ENCODE assay signal across 16 cellular contexts in genomic region chr13:106426909-106427308, GRCh38.
DNase-seq lines count a peak whose midpoint lies in the region; ATAC-seq and TF ChIP-seq lines count a peak whose summit lies in the region.
"Had no signal": no experiment of that assay in that cellular context is flagged by ENCODE, and none has a peak within 500 bp of the region (broad histone marks: within the 10 kb centered on the region; RNA-seq: fewer than 3 reads in every experiment).

No MANE protein-coding gene starts in this region.

- H4K8ac ChIP-seq in trophoblast cell (ENCODE audit: low read depth, low read length): no peak overlapping the region

- WGBS in trophoblast cell (ENCODE audit: extremely low coverage, insufficient coverage, insufficient read length): no CpG with 5 or more reads among the region's 4 CpGs
- 70% methylated on average over 4 of the region's 4 CpGs for whole genome bisulfite sequencing in right lobe of liver (ENCODE audit: insufficient coverage, low coverage, low lambda C conversion rate, missing lambda C conversion rate)
- 95 to 97% methylated on average over 4 of the region's 4 CpGs for WGBS in tibial nerve, 2 donors

- DNase-seq in COR-L47 (lab: John Stamatoyannopoulos, UW) (peak; percentile 51), NCI-H128 (lab: John Stamatoyannopoulos, UW; ENCODE audit: unreplicated experiment) (peak; percentile 52), NCI-H69 (lab: John Stamatoyannopoulos, UW) (peak; percentile 77), trophoblast cell (no peak), right lobe of liver (no peak), tibial nerve (ENCODE audit: low spot score in 2 of 2) (no peak)
- DNase-seq: ACHN; Calu3; CD4-positive, CD25-positive, alpha-beta regulatory T cell; DMS79; H9 had no signal

- H3K9ac ChIP-seq in trophoblast cell (ENCODE audit: low read length): no peak overlapping the region
- H3K9ac ChIP-seq: BLaER1 treated with 17β-estradiol and CSF1 and Interleukin-3, amounts not matched to agents 10 nM and 100 nM had no signal

- no peak overlapping the region for H2AK5ac ChIP-seq in trophoblast cell (ENCODE audit: low read length)

- intact Hi-C loops in right lobe of liver (cut with DNase I): no loop called here

- H2BK120ac ChIP-seq in trophoblast cell (ENCODE audit: insufficient read depth, low read length, poor library complexity): peak overlapping the region; percentile 10

- H3K4me1 ChIP-seq in trophoblast cell (ENCODE audit: control insufficient read depth in 1 of 2, insufficient read depth in 2 of 2, low read length in 2 of 2) (peaks cover 8 to 14% of the 10 kb centered on the region in 2 experiments), right lobe of liver (no peaks in the 10 kb centered on the region), tibial nerve (no peaks in the 10 kb centered on the region)
- H3K4me1 ChIP-seq: BLaER1 treated with 17β-estradiol and CSF1 and Interleukin-3, amounts not matched to agents 10 nM and 100 nM had no signal

- H3K36me3 ChIP-seq in trophoblast cell (ENCODE audit: control insufficient read depth in 1 of 2, insufficient read depth in 2 of 2, low read length in 2 of 2) (no peaks in the 10 kb centered on the region), right lobe of liver (no peaks in the 10 kb centered on the region), tibial nerve (no peaks in the 10 kb centered on the region)
- H3K36me3 ChIP-seq: BLaER1 treated with 17β-estradiol and CSF1 and Interleukin-3, amounts not matched to agents 10 nM and 100 nM had no signal

- no peak overlapping the region for H3K4me3 ChIP-seq in trophoblast cell (ENCODE audit: low read depth, low read length)
- no peak overlapping the region for H3K4me3 ChIP-seq in right lobe of liver
- no peak overlapping the region for H3K4me3 ChIP-seq in tibial nerve
- H3K4me3 ChIP-seq: BLaER1 treated with 17β-estradiol and CSF1 and Interleukin-3, amounts not matched to agents 10 nM and 100 nM; GM12878; GM23338 had no signal

- TF ChIP-seq POLR2A in right lobe of liver (IDR thresholded peaks at IDR 0.05) (no peak), tibial nerve (IDR thresholded peaks at IDR 0.05) (no peak)

- ATAC-seq in right lobe of liver: no peak
- no peak for ATAC-seq in HG03442 (IDR thresholded peaks at IDR 0.05; ENCODE audit: unreplicated experiment)
- ATAC-seq: GM12878, GM23338 had no signal

- peak overlapping the region; percentile 21 for H2BK12ac ChIP-seq in trophoblast cell (ENCODE audit: low read length)

- no peak overlapping the region for H4K91ac ChIP-seq in trophoblast cell (ENCODE audit: low read depth, low read length)

- H3K23ac ChIP-seq in trophoblast cell (ENCODE audit: low read length): no peak overlapping the region

- no peak overlapping the region for H3K14ac ChIP-seq in trophoblast cell (ENCODE audit: low read length)

- no peaks in the 10 kb centered on the region for H3K79me2 ChIP-seq in trophoblast cell (ENCODE audit: control insufficient read depth, insufficient read depth, low read length, poor library complexity)

- no peak overlapping the region for H4K12ac ChIP-seq in trophoblast cell (ENCODE audit: low read depth, low read length)

- no peak overlapping the region for H3K4me2 ChIP-seq in trophoblast cell (ENCODE audit: low read length)
- H3K4me2 ChIP-seq: BLaER1 treated with 17β-estradiol and CSF1 and Interleukin-3, amounts not matched to agents 10 nM and 100 nM; GM23338 had no signal

- H2BK5ac ChIP-seq in trophoblast cell (ENCODE audit: low read depth, low read length, poor library complexity): peak overlapping the region; percentile 8

- H3K18ac ChIP-seq in trophoblast cell (ENCODE audit: low read length): no peak overlapping the region

- peaks cover 24% of the 10 kb centered on the region for H3K79me1 ChIP-seq in trophoblast cell (ENCODE audit: low read length)

- H3K27me3 ChIP-seq in trophoblast cell (ENCODE audit: insufficient read depth, low read length) (no peaks in the 10 kb centered on the region), right lobe of liver (no peaks in the 10 kb centered on the region), tibial nerve (no peaks in the 10 kb centered on the region)
- H3K27me3 ChIP-seq: BLaER1 treated with 17β-estradiol and CSF1 and Interleukin-3, amounts not matched to agents 10 nM and 100 nM had no signal

- no peak overlapping the region for H2AFZ ChIP-seq in trophoblast cell (ENCODE audit: insufficient read depth, low read length, poor library complexity)
- H2AFZ ChIP-seq: GM23338 had no signal

- H3K27ac ChIP-seq in trophoblast cell (ENCODE audit: low read depth, low read length) (no peak overlapping the region), right lobe of liver (no peak overlapping the region), tibial nerve (no peak overlapping the region)
- H3K27ac ChIP-seq: BLaER1 treated with 17β-estradiol and CSF1 and Interleukin-3, amounts not matched to agents 10 nM and 100 nM; HL-60 had no signal

- no peak for TF ChIP-seq CTCF in right lobe of liver (IDR thresholded peaks at IDR 0.05)
- no peak for TF ChIP-seq CTCF in tibial nerve (IDR thresholded peaks at IDR 0.05)

- H3K9me3 ChIP-seq in trophoblast cell (ENCODE audit: insufficient read depth, low read depth, low read length) (no peaks in the 10 kb centered on the region), right lobe of liver (no peaks in the 10 kb centered on the region), tibial nerve (no peaks in the 10 kb centered on the region)
- H3K9me3 ChIP-seq: BLaER1 treated with 17β-estradiol and CSF1 and Interleukin-3, amounts not matched to agents 10 nM and 100 nM had no signal

- no peak for TF ChIP-seq EP300 in tibial nerve (IDR thresholded peaks at IDR 0.05)

- H3K4ac ChIP-seq in trophoblast cell (ENCODE audit: low read depth, low read length): no peak overlapping the region

Comparison
In these comparisons a context has a peak if more than half of its experiments do, and no peak if none do; other contexts are left out.
1. DNase-seq: peak in COR-L47 (single experiment), NCI-H128 (single experiment) and NCI-H69 (single experiment); none in trophoblast cell (0 of 2), right lobe of liver (0 of 3) and tibial nerve (0 of 2).